In genomic region chr11:75562836-75563484, GRCh38 we compare ENCODE assay signal across 8 cellular contexts. TPM values are rescaled to one million over a fixed set of nuclear protein-coding genes. Genes with fewer than 3 reads are reported as not detected.
DNase-seq lines count a peak whose midpoint lies in the region; ATAC-seq and TF ChIP-seq lines count a peak whose summit lies in the region.

No MANE protein-coding gene starts in this region.

- CTCF ChIA-PET in IMR-90 (lab: Yijun Ruan, JAX): interaction anchor here (0.5 to 0.9 kb wide), 3 partner anchors 9 to 70 kb away, joined by 3 to 9 read pairs (median 3); no protein-coding TSS in a partner anchor

- H3K9ac ChIP-seq in BLaER1 treated with 17β-estradiol and CSF1 and Interleukin-3, amounts not matched to agents 10 nM and 100 nM: peak overlapping the region; percentile 82 to 94 (median 92)
- H3K9ac ChIP-seq in IMR-90 (ENCODE audit: low read depth, low read length): peak overlapping the region; percentile 95
- peak overlapping the region; percentile 99 for H3K9ac ChIP-seq in adipocyte (ENCODE audit: low read length)

- H3K9me1 ChIP-seq in IMR-90 (ENCODE audit: insufficient read depth, low read length): peaks cover 14% of the 10 kb centered on the region

- peak overlapping the region; percentile 99 for H3K4ac ChIP-seq in IMR-90 (ENCODE audit: low read depth, low read length)

- peak overlapping the region; percentile 77 to 94 (median 88) for H3K4me3 ChIP-seq in BLaER1 treated with 17β-estradiol and CSF1 and Interleukin-3, amounts not matched to agents 10 nM and 100 nM
- peak overlapping the region; percentile 61 for H3K4me3 ChIP-seq in IMR-90 (ENCODE audit: insufficient read depth, low read depth, low read length)
- peak overlapping the region; percentile 93 for H3K4me3 ChIP-seq in adipocyte (ENCODE audit: low read length)
- H3K4me3 ChIP-seq in iPS-11a (ENCODE audit: low read depth, low read length): peak overlapping the region; percentile 89
- peak overlapping the region; percentile 55 to 98 (median 85) for H3K4me3 ChIP-seq in skin epidermis

- H2BK120ac ChIP-seq in IMR-90 (ENCODE audit: low read depth, low read length): peak overlapping the region; percentile 31

- H2AFZ ChIP-seq in IMR-90 (replicated peaks; ENCODE audit: low read length, poor library complexity): peak overlapping the region; percentile 39

- no CpG with 5 or more reads among the region's 16 CpGs for WGBS in IMR-90 (ENCODE audit: extremely low coverage in 2 of 2, insufficient read length in 1 of 2), 2 experiments

- peak overlapping the region; percentile 90 to 98 (median 93) for H3K4me2 ChIP-seq in BLaER1 treated with 17β-estradiol and CSF1 and Interleukin-3, amounts not matched to agents 10 nM and 100 nM
- H3K4me2 ChIP-seq in IMR-90 (ENCODE audit: low read depth, low read length): peak overlapping the region; percentile 93

- peak overlapping the region; percentile 91 for H3K18ac ChIP-seq in IMR-90 (ENCODE audit: low read depth, low read length)

- TF ChIP-seq CTCF in IMR-90 (conservative IDR thresholded peaks at IDR 0.05; ENCODE audit: low read depth, low read length): no peak

- peak overlapping the region; percentile 94 to 96 for H4K8ac ChIP-seq in IMR-90 (ENCODE audit: low read depth in 2 of 2, low read length in 2 of 2)

- intact Hi-C loops in IMR-90 (cut with micrococcal nuclease): loop anchor here (2.0 kb wide), 1 partner anchor 36 kb away; no protein-coding TSS in a partner anchor

- peak; percentile 5 for ATAC-seq in IMR-90 (ENCODE audit: low read depth)

- H3K36me3 ChIP-seq in BLaER1 treated with 17β-estradiol and CSF1 and Interleukin-3, amounts not matched to agents 10 nM and 100 nM: peaks cover 19 to 34% (median 25%) of the 10 kb centered on the region in 11 experiments
- H3K36me3 ChIP-seq in IMR-90 (ENCODE audit: control insufficient read depth, insufficient read depth, low read length) (peaks cover 33% of the 10 kb centered on the region), adipocyte (ENCODE audit: control insufficient read depth, insufficient read depth, low read length, severe bottlenecking) (peaks cover 29% of the 10 kb centered on the region)

- no peak for TF ChIP-seq RAD21 in IMR-90 (IDR thresholded peaks at IDR 0.05; ENCODE audit: low read length)

- TF ChIP-seq POLR2A in IMR-90 (IDR thresholded peaks at IDR 0.05; ENCODE audit: low read depth, low read length): no peak; the same call in 1 of the 2 replicates

- peak overlapping the region; percentile 82 for H2AK5ac ChIP-seq in IMR-90 (ENCODE audit: low read depth, low read length)

- H3K27me3 ChIP-seq in BLaER1 treated with 17β-estradiol and CSF1 and Interleukin-3, amounts not matched to agents 10 nM and 100 nM: no peaks in the 10 kb centered on the region
- H3K27me3 ChIP-seq in IMR-90 (ENCODE audit: control insufficient read depth, insufficient read depth, low read length) (no peaks in the 10 kb centered on the region), adipocyte (replicated peaks; ENCODE audit: control insufficient read depth, insufficient read depth, low read length) (no peaks in the 10 kb centered on the region)

- peaks cover 7 to 58% of the 10 kb centered on the region in 2 experiments; a peak in 3 of 4 replicates for H3K79me1 ChIP-seq in IMR-90 (ENCODE audit: low read depth in 1 of 2, low read length in 2 of 2)

- peak overlapping the region; percentile 80 to 98 (median 92) for H3K27ac ChIP-seq in BLaER1 treated with 17β-estradiol and CSF1 and Interleukin-3, amounts not matched to agents 10 nM and 100 nM
- H3K27ac ChIP-seq in IMR-90 (ENCODE audit: insufficient read depth, low read length) (peak overlapping the region; percentile 96), skin epidermis (peak overlapping the region; percentile 77 to 100 (median 97))

- H2BK15ac ChIP-seq in IMR-90 (ENCODE audit: low read depth, low read length): peak overlapping the region; percentile 63; the same call in 1 of the 3 replicates

- peak overlapping the region; percentile 97 for H2AK9ac ChIP-seq in IMR-90 (replicated peaks; ENCODE audit: low read depth, low read length, poor library complexity)

- POLR2A ChIA-PET in IMR-90 (lab: Charles Lee; ENCODE audit: unreplicated experiment): interaction anchor here (0.5 to 2.3 kb wide), 4 partner anchors 9 to 766 kb away, joined by 3 to 18 read pairs (median 6); no protein-coding TSS in a partner anchor

- H2BK20ac ChIP-seq in IMR-90 (ENCODE audit: low read depth, low read length): no peak overlapping the region

- H3K9me3 ChIP-seq in BLaER1 treated with 17β-estradiol and CSF1 and Interleukin-3, amounts not matched to agents 10 nM and 100 nM (replicated peaks in 1 of 11): no peaks in the 10 kb centered on the region
- no peaks in the 10 kb centered on the region for H3K9me3 ChIP-seq in IMR-90 (ENCODE audit: control insufficient read depth, insufficient read depth, low read length)
- no peaks in the 10 kb centered on the region for H3K9me3 ChIP-seq in adipocyte (ENCODE audit: control insufficient read depth, low read length)

- H3K4me1 ChIP-seq in BLaER1 treated with 17β-estradiol and CSF1 and Interleukin-3, amounts not matched to agents 10 nM and 100 nM: peaks cover 36 to 60% (median 46%) of the 10 kb centered on the region in 10 experiments
- H3K4me1 ChIP-seq in IMR-90 (ENCODE audit: control insufficient read depth, insufficient read depth, low read length) (peaks cover 44% of the 10 kb centered on the region), adipocyte (ENCODE audit: control insufficient read depth, insufficient read depth, low read length) (peaks cover 70% of the 10 kb centered on the region)

- TSS peak; percentile 19 for BruUV-seq in IMR-90 (replicated peaks; lab: Mats Ljungman, UMichigan)

- DNase-seq in IMR-90: peak; percentile 56
- DNase-seq in adipocyte (ENCODE audit: low read depth): peak; percentile 63
- no peak for DNase-seq in NCI-H187 (lab: John Stamatoyannopoulos, UW)
- no peak for DNase-seq in NCI-H510A treated with DMSO at 0.1 percent for 48 hours (lab: John Stamatoyannopoulos, UW)
- DNase-seq in hippocampal formation (lab: John Stamatoyannopoulos, UW): no peak

- peak overlapping the region; percentile 76 for H4K5ac ChIP-seq in IMR-90 (ENCODE audit: low read depth, low read length)

- peak overlapping the region; percentile 93 for H3K23ac ChIP-seq in IMR-90 (ENCODE audit: low read depth, low read length)

- peak overlapping the region; percentile 98 for H3K56ac ChIP-seq in IMR-90 (ENCODE audit: extremely low read depth, insufficient read depth, low read length)

- in situ Hi-C loops in IMR-90 (cut with MboI; ENCODE audit: low sequenced_read_pairs): no loop called here

- peak overlapping the region; percentile 76 for H2BK5ac ChIP-seq in IMR-90 (ENCODE audit: low read depth, low read length, poor library complexity, severe bottlenecking)

- H3K14ac ChIP-seq in IMR-90 (replicated peaks; ENCODE audit: low read depth, low read length): peak overlapping the region; percentile 92

- dilution Hi-C loops in IMR-90 (cut with HindIII; ENCODE audit: low sequenced_read_pairs, unreplicated experiment): no loop called here

- H4K91ac ChIP-seq in IMR-90 (ENCODE audit: insufficient read depth, low read depth, low read length): peak overlapping the region; percentile 91

- H4K20me1 ChIP-seq in BLaER1 treated with 17β-estradiol and CSF1 and Interleukin-3, amounts not matched to agents 10 nM and 100 nM: peaks cover 0 to 36% (median 23%) of the 10 kb centered on the region in 11 experiments; a peak in 12 of 22 replicates
- peaks cover 58% of the 10 kb centered on the region for H4K20me1 ChIP-seq in IMR-90 (ENCODE audit: insufficient read depth, low read length)

TF ChIP-seq in IMR-90, 13 proteins besides CTCF, POLR2A, EP300 and RAD21:
- no peak for TF ChIP-seq RCOR1 (IDR thresholded peaks at IDR 0.05; ENCODE audit: insufficient replicate concordance, low read length)
- TF ChIP-seq MXI1 (IDR thresholded peaks at IDR 0.05; ENCODE audit: borderline replicate concordance, low read depth, low read length): no peak
- TF ChIP-seq CHD1 (IDR thresholded peaks at IDR 0.05; ENCODE audit: low read depth, low read length): no peak; the same call in 1 of the 2 replicates
- no peak for TF ChIP-seq CEBPB (IDR thresholded peaks at IDR 0.05; ENCODE audit: low read depth, low read length)
- TF ChIP-seq MAFK (IDR thresholded peaks at IDR 0.05; ENCODE audit: low read depth, low read length): no peak
- no peak for TF ChIP-seq NFE2L2 (IDR thresholded peaks at IDR 0.05; ENCODE audit: low read depth, low read length)
- TF ChIP-seq MAZ (IDR thresholded peaks at IDR 0.05; ENCODE audit: borderline replicate concordance, low read depth, low read length): no peak
- TF ChIP-seq SMC3 (IDR thresholded peaks at IDR 0.05; ENCODE audit: low read depth, low read length): no peak
- TF ChIP-seq, protein P1, sequence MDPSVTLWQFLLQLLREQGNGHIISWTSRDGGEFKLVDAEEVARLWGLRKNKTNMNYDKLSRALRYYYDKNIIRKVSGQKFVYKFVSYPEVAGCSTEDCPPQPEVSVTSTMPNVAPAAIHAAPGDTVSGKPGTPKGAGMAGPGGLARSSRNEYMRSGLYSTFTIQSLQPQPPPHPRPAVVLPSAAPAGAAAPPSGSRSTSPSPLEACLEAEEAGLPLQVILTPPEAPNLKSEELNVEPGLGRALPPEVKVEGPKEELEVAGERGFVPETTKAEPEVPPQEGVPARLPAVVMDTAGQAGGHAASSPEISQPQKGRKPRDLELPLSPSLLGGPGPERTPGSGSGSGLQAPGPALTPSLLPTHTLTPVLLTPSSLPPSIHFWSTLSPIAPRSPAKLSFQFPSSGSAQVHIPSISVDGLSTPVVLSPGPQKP (IDR thresholded peaks at IDR 0.05; ENCODE audit: borderline replicate concordance, low read depth, low read length): no peak
- TF ChIP-seq, protein P2, sequence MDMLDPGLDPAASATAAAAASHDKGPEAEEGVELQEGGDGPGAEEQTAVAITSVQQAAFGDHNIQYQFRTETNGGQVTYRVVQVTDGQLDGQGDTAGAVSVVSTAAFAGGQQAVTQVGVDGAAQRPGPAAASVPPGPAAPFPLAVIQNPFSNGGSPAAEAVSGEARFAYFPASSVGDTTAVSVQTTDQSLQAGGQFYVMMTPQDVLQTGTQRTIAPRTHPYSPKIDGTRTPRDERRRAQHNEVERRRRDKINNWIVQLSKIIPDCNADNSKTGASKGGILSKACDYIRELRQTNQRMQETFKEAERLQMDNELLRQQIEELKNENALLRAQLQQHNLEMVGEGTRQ (IDR thresholded peaks at IDR 0.05; ENCODE audit: low read depth, low read length): no peak

RNA-seq across cellular contexts. Expression of gene SERPINH1, which starts 0.9 kb away (rescaled TPM):
- total RNA-seq in IMR-90 (2012; rRNA removed): 772 and 841 TPM in 2 replicates
- polyA plus RNA-seq in IMR-90 (2012; rRNA removed): 1,857 and 1,944 TPM in 2 replicates
- polyA plus RNA-seq in IMR-90 (2012; cell fraction: cytosol; rRNA removed): 823 and 2,639 TPM in 2 replicates
- polyA plus RNA-seq in IMR-90 (2012; cell fraction: nucleus; rRNA removed; ENCODE audit: low replicate concordance): 597 and 1,651 TPM in 2 replicates

RNA-seq across cellular contexts. Expression of gene GDPD5, which starts 37.2 kb away (rescaled TPM):
- total RNA-seq in IMR-90 (2012; rRNA removed): 1.7 and 2.0 TPM in 2 replicates
- 7.9 and 8.2 TPM in 2 replicates for polyA plus RNA-seq in IMR-90 (2012; rRNA removed)
- polyA plus RNA-seq in IMR-90 (2012; cell fraction: cytosol; rRNA removed): 4.1 and 7.5 TPM in 2 replicates
- polyA plus RNA-seq in IMR-90 (2012; cell fraction: nucleus; rRNA removed; ENCODE audit: low replicate concordance): 25.1 and 54.1 TPM in 2 replicates

Comparison
In these comparisons a context has a peak if more than half of its experiments do, and no peak if none do; other contexts are left out.
1. DNase-seq: peak in IMR-90 (single experiment) and adipocyte (single experiment); none in NCI-H187 (0 of 2), NCI-H510A treated with DMSO at 0.1 percent for 48 hours (single experiment) and hippocampal formation (0 of 2).
2. Peak in every context shown above with its lines, with median percentiles within 50 percentile points of each other: H3K27ac ChIP-seq, H3K4me3 ChIP-seq and H3K9ac ChIP-seq.